Comparison of ENCODE assay signal across 23 cellular contexts in the genomic region with DNA sequence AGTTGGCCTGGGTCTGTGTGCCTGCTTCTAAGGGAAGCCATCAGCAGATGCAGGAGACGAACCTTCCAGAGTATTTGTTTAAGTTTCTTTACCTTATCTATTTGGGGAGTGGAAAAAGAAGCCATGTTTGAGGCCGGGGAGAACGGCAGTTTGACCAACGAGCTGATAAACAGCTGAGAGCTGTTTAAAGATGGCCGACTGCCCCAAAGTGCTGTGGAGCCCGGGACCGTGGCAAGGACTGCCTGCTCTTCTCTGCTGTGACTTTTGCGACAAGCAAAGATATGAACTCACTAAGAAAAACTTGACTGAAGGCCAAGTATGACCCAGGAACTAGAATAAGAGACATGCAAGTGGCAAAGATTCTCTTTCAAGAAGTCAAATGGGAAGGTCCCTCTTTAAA.
DNase-seq lines count a peak whose midpoint lies in the region; ATAC-seq and TF ChIP-seq lines count a peak whose summit lies in the region.
"Had no signal": no experiment of that assay in that cellular context is flagged by ENCODE, and none has a peak within 500 bp of the region (broad histone marks: within the 10 kb centered on the region; RNA-seq: fewer than 3 reads in every experiment).

No MANE protein-coding gene starts in this region.

- H3K9me3 ChIP-seq in ascending aorta = no peaks in the 10 kb centered on the region

- peak overlapping the region; percentile 63 for H2AFZ ChIP-seq in GM23338

- H3K79me2 ChIP-seq in GM23338 (replicated peaks; ENCODE audit: insufficient read depth) = no peaks in the 10 kb centered on the region

- no peak overlapping the region for H3K27ac Mint-ChIP-seq in GM23338
- peak overlapping the region in 4 of 5 experiments; percentile 10 to 60 (median 36) for H3K27ac Mint-ChIP-seq in brain
- peak overlapping the region; percentile 71 to 91 (median 87) for H3K27ac Mint-ChIP-seq in nephron
- H3K27ac Mint-ChIP-seq: CD8-positive, alpha-beta T cell had no signal

- H4K20me1 ChIP-seq in GM23338 (replicated peaks; ENCODE audit: insufficient read depth) = no peaks in the 10 kb centered on the region

- TF ChIP-seq CTCF in GM23338 (conservative IDR thresholded peaks at IDR 0.05; ENCODE audit: low read depth in 2 of 2) = no peak
- TF ChIP-seq CTCF in brain (conservative IDR thresholded peaks at IDR 0.05) = no peak
- no peak for TF ChIP-seq CTCF in nephron (IDR thresholded peaks at IDR 0.05; ENCODE audit: unreplicated experiment in 3 of 3)
- no peak for TF ChIP-seq CTCF in ascending aorta (IDR thresholded peaks at IDR 0.05)

- intact Hi-C loops in ascending aorta (cut with DNase I) = no loop called here

- ATAC-seq in GM23338 (no peak), HG02588 (IDR thresholded peaks at IDR 0.05; ENCODE audit: unreplicated experiment) (no peak), HG03095 (IDR thresholded peaks at IDR 0.05; ENCODE audit: unreplicated experiment) (no peak)
- ATAC-seq: CD8-positive, alpha-beta T cell; HepG2 had no signal

- H3K27me3 Mint-ChIP-seq in GM23338 (ENCODE audit: insufficient read depth, low read depth, poor library complexity) (peaks cover 5% of the 10 kb centered on the region), brain (no peaks in the 10 kb centered on the region), nephron (ENCODE audit: low read depth) (peaks cover 15% of the 10 kb centered on the region)

- H3K4me1 ChIP-seq in GM23338 (ENCODE audit: insufficient read depth) (no peaks in the 10 kb centered on the region), ascending aorta (no peaks in the 10 kb centered on the region)

- no peaks in the 10 kb centered on the region for H3F3A ChIP-seq in GM23338 (replicated peaks; ENCODE audit: low read depth)

- no peak for DNase-seq in GM23338 (ENCODE audit: low spot score)
- DNase-seq in DMS79 (lab: John Stamatoyannopoulos, UW) = no peak
- no peak for DNase-seq in ascending aorta (ENCODE audit: low spot score in 2 of 2)
- DNase-seq: C1 segment of cervical spinal cord; Calu3; CD8-positive, alpha-beta T cell; DMS53; H7; KBM-7; NCI-H1092 treated with DMSO at 0.1 percent for 48 hours; NCI-H1436 treated with DMSO at 0.1 percent for 48 hours; NCI-H2029; NCI-H2227 treated with DMSO at 0.1 percent for 48 hours; NCI-H510A; SHP77 treated with DMSO at 0.1 percent for 48 hours had no signal

- no peak overlapping the region for H3K27ac ChIP-seq in GM23338 (ENCODE audit: low read depth)
- no peak overlapping the region for H3K27ac ChIP-seq in ascending aorta
- H3K27ac ChIP-seq: HL-60, RWPE1, SK-N-MC had no signal

- no peaks in the 10 kb centered on the region for H3K36me3 ChIP-seq in GM23338 (ENCODE audit: insufficient read depth)
- no peaks in the 10 kb centered on the region for H3K36me3 ChIP-seq in ascending aorta

- 0 out of 2 replicates have a peak, but pooled peaks cover 4% of the 10 kb centered on the region for H3K9me2 ChIP-seq in GM23338 (ENCODE audit: insufficient read depth)

- H3K36me3 Mint-ChIP-seq in GM23338 (ENCODE audit: low read depth) (no peaks in the 10 kb centered on the region), brain (no peaks in the 10 kb centered on the region), nephron (ENCODE audit: low read depth) (no peaks in the 10 kb centered on the region)
- H3K36me3 Mint-ChIP-seq: CD8-positive, alpha-beta T cell had no signal

- H3K4me1 Mint-ChIP-seq in GM23338 (no peaks in the 10 kb centered on the region), brain (peaks cover 15% of the 10 kb centered on the region), nephron (peaks cover 17% of the 10 kb centered on the region)

- H3K4me3 Mint-ChIP-seq in GM23338 (no peak overlapping the region), brain (no peak overlapping the region), nephron (no peak overlapping the region)
- H3K4me3 Mint-ChIP-seq: CD8-positive, alpha-beta T cell had no signal

- H3K9me3 Mint-ChIP-seq in GM23338 (no peaks in the 10 kb centered on the region), brain (no peaks in the 10 kb centered on the region), nephron (peaks cover 2% of the 10 kb centered on the region)
- H3K9me3 Mint-ChIP-seq: CD8-positive, alpha-beta T cell had no signal

- H3K4me3 ChIP-seq in GM23338 (no peak overlapping the region), ascending aorta (no peak overlapping the region)
- H3K4me3 ChIP-seq: SK-N-MC had no signal

- no peak overlapping the region for H3K4me2 ChIP-seq in GM23338

- H3K27me3 ChIP-seq in GM23338 (ENCODE audit: insufficient read depth) (no peaks in the 10 kb centered on the region), ascending aorta (no peaks in the 10 kb centered on the region)

TF ChIP-seq in GM23338, 12 proteins besides CTCF, POLR2A, EP300 and RAD21 (continues in another document):
- TF ChIP-seq ZNF331 (CRISPR knock-in tag; IDR thresholded peaks at IDR 0.05; ENCODE audit: low read depth) (no peak), CREB1 (CRISPR knock-in tag; IDR thresholded peaks at IDR 0.05; ENCODE audit: low read depth) (no peak), NANOG (IDR thresholded peaks at IDR 0.05; ENCODE audit: borderline replicate concordance) (no peak), POLR2AphosphoS5 (IDR thresholded peaks at IDR 0.05; ENCODE audit: low read depth) (no peak), ZNF114 (CRISPR knock-in tag; IDR thresholded peaks at IDR 0.05) (no peak)
- TF ChIP-seq, protein P1, sequence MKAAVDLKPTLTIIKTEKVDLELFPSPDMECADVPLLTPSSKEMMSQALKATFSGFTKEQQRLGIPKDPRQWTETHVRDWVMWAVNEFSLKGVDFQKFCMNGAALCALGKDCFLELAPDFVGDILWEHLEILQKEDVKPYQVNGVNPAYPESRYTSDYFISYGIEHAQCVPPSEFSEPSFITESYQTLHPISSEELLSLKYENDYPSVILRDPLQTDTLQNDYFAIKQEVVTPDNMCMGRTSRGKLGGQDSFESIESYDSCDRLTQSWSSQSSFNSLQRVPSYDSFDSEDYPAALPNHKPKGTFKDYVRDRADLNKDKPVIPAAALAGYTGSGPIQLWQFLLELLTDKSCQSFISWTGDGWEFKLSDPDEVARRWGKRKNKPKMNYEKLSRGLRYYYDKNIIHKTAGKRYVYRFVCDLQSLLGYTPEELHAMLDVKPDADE (IDR thresholded peaks at IDR 0.05) = no peak
- TF ChIP-seq, protein P2, sequence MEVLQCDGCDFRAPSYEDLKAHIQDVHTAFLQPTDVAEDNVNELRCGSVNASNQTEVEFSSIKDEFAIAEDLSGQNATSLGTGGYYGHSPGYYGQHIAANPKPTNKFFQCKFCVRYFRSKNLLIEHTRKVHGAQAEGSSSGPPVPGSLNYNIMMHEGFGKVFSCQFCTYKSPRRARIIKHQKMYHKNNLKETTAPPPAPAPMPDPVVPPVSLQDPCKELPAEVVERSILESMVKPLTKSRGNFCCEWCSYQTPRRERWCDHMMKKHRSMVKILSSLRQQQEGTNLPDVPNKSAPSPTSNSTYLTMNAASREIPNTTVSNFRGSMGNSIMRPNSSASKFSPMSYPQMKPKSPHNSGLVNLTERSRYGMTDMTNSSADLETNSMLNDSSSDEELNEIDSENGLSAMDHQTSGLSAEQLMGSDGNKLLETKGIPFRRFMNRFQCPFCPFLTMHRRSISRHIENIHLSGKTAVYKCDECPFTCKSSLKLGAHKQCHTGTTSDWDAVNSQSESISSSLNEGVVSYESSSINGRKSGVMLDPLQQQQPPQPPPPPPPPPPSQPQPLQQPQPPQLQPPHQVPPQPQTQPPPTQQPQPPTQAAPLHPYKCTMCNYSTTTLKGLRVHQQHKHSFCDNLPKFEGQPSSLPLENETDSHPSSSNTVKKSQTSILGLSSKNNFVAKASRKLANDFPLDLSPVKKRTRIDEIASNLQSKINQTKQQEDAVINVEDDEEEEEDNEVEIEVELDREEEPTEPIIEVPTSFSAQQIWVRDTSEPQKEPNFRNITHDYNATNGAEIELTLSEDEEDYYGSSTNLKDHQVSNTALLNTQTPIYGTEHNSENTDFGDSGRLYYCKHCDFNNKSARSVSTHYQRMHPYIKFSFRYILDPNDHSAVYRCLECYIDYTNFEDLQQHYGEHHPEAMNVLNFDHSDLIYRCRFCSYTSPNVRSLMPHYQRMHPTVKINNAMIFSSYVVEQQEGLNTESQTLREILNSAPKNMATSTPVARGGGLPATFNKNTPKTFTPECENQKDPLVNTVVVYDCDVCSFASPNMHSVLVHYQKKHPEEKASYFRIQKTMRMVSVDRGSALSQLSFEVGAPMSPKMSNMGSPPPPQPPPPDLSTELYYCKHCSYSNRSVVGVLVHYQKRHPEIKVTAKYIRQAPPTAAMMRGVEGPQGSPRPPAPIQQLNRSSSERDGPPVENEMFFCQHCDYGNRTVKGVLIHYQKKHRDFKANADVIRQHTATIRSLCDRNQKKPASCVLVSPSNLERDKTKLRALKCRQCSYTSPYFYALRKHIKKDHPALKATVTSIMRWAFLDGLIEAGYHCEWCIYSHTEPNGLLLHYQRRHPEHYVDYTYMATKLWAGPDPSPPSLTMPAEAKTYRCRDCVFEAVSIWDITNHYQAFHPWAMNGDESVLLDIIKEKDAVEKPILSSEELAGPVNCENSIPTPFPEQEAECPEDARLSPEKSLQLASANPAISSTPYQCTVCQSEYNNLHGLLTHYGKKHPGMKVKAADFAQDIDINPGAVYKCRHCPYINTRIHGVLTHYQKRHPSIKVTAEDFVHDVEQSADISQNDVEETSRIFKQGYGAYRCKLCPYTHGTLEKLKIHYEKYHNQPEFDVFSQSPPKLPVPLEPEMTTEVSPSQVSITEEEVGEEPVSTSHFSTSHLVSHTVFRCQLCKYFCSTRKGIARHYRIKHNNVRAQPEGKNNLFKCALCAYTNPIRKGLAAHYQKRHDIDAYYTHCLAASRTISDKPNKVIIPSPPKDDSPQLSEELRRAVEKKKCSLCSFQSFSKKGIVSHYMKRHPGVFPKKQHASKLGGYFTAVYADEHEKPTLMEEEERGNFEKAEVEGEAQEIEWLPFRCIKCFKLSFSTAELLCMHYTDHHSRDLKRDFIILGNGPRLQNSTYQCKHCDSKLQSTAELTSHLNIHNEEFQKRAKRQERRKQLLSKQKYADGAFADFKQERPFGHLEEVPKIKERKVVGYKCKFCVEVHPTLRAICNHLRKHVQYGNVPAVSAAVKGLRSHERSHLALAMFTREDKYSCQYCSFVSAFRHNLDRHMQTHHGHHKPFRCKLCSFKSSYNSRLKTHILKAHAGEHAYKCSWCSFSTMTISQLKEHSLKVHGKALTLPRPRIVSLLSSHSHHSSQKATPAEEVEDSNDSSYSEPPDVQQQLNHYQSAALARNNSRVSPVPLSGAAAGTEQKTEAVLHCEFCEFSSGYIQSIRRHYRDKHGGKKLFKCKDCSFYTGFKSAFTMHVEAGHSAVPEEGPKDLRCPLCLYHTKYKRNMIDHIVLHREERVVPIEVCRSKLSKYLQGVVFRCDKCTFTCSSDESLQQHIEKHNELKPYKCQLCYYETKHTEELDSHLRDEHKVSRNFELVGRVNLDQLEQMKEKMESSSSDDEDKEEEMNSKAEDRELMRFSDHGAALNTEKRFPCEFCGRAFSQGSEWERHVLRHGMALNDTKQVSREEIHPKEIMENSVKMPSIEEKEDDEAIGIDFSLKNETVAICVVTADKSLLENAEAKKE (CRISPR knock-in tag; IDR thresholded peaks at IDR 0.05) = no peak
